Comparison of ENCODE assay signal across 8 cellular contexts in the genomic region with DNA sequence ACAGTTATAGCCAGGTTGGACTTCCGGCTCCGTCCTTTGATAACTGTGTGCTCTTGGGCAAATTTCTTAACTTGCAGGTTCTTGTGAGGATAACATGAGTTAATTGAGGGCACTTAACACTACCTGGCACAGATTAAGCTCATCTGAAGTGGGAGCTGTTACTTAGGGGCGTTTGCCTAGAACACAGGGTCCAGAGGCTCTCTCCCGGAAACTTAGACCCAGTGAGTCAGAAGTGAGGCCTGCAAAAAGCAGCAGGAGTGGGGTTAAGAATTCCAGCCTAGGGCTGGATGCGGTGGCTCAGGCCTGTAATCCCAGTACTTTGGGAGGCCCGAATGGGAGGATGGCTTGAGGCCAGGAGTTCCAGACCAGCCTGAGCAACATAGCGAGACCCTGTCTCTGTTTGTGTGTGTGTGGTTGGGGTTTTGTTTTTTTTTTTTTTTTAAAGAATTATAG. TPM values are rescaled to one million over a fixed set of nuclear protein-coding genes. Genes with fewer than 3 reads are reported as not detected.
A peak's percentile ranks its signal among the peaks of the same experiment; 100 is the strongest.
DNase-seq lines count a peak whose midpoint lies in the region; ATAC-seq and TF ChIP-seq lines count a peak whose summit lies in the region.

No MANE protein-coding gene starts in this region.

- H3K27me3 ChIP-seq in kidney epithelial cell (ENCODE audit: control insufficient read depth, insufficient read depth, low read length): no peaks in the 10 kb centered on the region
- no peaks in the 10 kb centered on the region for H3K27me3 ChIP-seq in H7 (ENCODE audit: control insufficient read depth, insufficient read depth, low read length)

- DNase-seq in T-helper 1 cell (no peak), kidney epithelial cell (ENCODE audit: low read depth) (no peak), H7 (no peak)
- no peak for DNase-seq in stimulated activated CD4-positive, alpha-beta T cell treated with anti-CD3 and anti-CD28 coated beads, Interleukin-4, amount 100 ng/mL, for 4 hours

- H3K27ac Mint-ChIP-seq in T-helper 1 cell treated with Interleukin-12 subunit alpha and Interleukin-12 subunit beta and Interleukin-4 antibody, amounts not matched to agents 30 μg/mL and 1 μg/mL, for 36 hours: peak overlapping the region; percentile 92
- H3K27ac Mint-ChIP-seq in activated naive CD8-positive, alpha-beta T cell: peak overlapping the region; percentile 91

- H3K9me3 Mint-ChIP-seq in T-helper 1 cell treated with Interleukin-12 subunit alpha and Interleukin-12 subunit beta and Interleukin-4 antibody, amounts not matched to agents 30 μg/mL and 1 μg/mL, for 36 hours: no peaks in the 10 kb centered on the region
- H3K9me3 Mint-ChIP-seq in activated naive CD8-positive, alpha-beta T cell (ENCODE audit: low read depth): no peaks in the 10 kb centered on the region

- peaks cover 36% of the 10 kb centered on the region for H3K36me3 Mint-ChIP-seq in T-helper 1 cell treated with Interleukin-12 subunit alpha and Interleukin-12 subunit beta and Interleukin-4 antibody, amounts not matched to agents 30 μg/mL and 1 μg/mL, for 36 hours (ENCODE audit: low read depth)
- H3K36me3 Mint-ChIP-seq in activated naive CD8-positive, alpha-beta T cell: peaks cover 5% of the 10 kb centered on the region

- H3K4me3 Mint-ChIP-seq in T-helper 1 cell treated with Interleukin-12 subunit alpha and Interleukin-12 subunit beta and Interleukin-4 antibody, amounts not matched to agents 30 μg/mL and 1 μg/mL, for 36 hours: peak overlapping the region; percentile 98
- H3K4me3 Mint-ChIP-seq in activated naive CD8-positive, alpha-beta T cell: peak overlapping the region; percentile 95

- no peak for ATAC-seq in GM21619 (IDR thresholded peaks at IDR 0.05; ENCODE audit: unreplicated experiment)

- peaks cover 59% of the 10 kb centered on the region for H3K4me1 Mint-ChIP-seq in T-helper 1 cell treated with Interleukin-12 subunit alpha and Interleukin-12 subunit beta and Interleukin-4 antibody, amounts not matched to agents 30 μg/mL and 1 μg/mL, for 36 hours (ENCODE audit: low read depth)
- H3K4me1 Mint-ChIP-seq in activated naive CD8-positive, alpha-beta T cell (ENCODE audit: low read depth): peaks cover 76% of the 10 kb centered on the region

- H3K4me3 ChIP-seq in kidney epithelial cell (ENCODE audit: low read depth, low read length) (peak overlapping the region; percentile 48), H7 (ENCODE audit: insufficient read depth, low read depth, low read length) (no peak overlapping the region)

- H3K27me3 Mint-ChIP-seq in T-helper 1 cell treated with Interleukin-12 subunit alpha and Interleukin-12 subunit beta and Interleukin-4 antibody, amounts not matched to agents 30 μg/mL and 1 μg/mL, for 36 hours (ENCODE audit: low read depth): no peaks in the 10 kb centered on the region
- no peaks in the 10 kb centered on the region for H3K27me3 Mint-ChIP-seq in activated naive CD8-positive, alpha-beta T cell

- no peaks in the 10 kb centered on the region for H3K36me3 ChIP-seq in kidney epithelial cell (ENCODE audit: control insufficient read depth, insufficient read depth, low read length)
- H3K36me3 ChIP-seq in H7 (replicated peaks; ENCODE audit: control insufficient read depth, insufficient read depth, low read length): peaks cover 15% of the 10 kb centered on the region

- H3K27ac ChIP-seq in temporal lobe (ENCODE audit: low read depth, low read length): peak overlapping the region; percentile 59

- no peak for TF ChIP-seq CTCF in kidney epithelial cell (IDR thresholded peaks at IDR 0.05; ENCODE audit: insufficient read depth, low read length, poor library complexity, severe bottlenecking)

RNA-seq across cellular contexts. Expression of a gene that starts 1.4 kb away (rescaled TPM):
- total RNA-seq in kidney epithelial cell: 194 and 209 TPM in 2 replicates
- 3.9 TPM for total RNA-seq in temporal lobe
- total RNA-seq in H7 (2014; rRNA removed; shearing (Covaris generic)): 7.0 and 22.0 TPM in 2 replicates

RNA-seq across cellular contexts. Expression of a gene that starts 5.7 kb away (rescaled TPM):
- total RNA-seq in kidney epithelial cell: 40.1 and 53.9 TPM in 2 replicates
- 9.8 TPM for total RNA-seq in temporal lobe
- total RNA-seq in H7 (2014; rRNA removed; shearing (Covaris generic)): 62.1 and 67.1 TPM in 2 replicates

RNA-seq across cellular contexts. Expression of a gene that starts 9.7 kb away (rescaled TPM):
- 0.27 and 0.29 TPM in 2 replicates for total RNA-seq in kidney epithelial cell
- total RNA-seq in temporal lobe: 21.9 TPM
- 1.8 and 5.6 TPM in 2 replicates for total RNA-seq in H7 (2014; rRNA removed; shearing (Covaris generic))

RNA-seq across cellular contexts. Expression of a gene that starts 15.4 kb away (rescaled TPM):
- total RNA-seq in kidney epithelial cell (164 and 200 TPM in 2 replicates), temporal lobe (246 TPM)
- total RNA-seq in H7 (2014; rRNA removed; shearing (Covaris generic)): 496 and 509 TPM in 2 replicates

RNA-seq across cellular contexts. Expression of a gene that starts 31.1 kb away (rescaled TPM):
- 24.2 and 27.5 TPM in 2 replicates for total RNA-seq in kidney epithelial cell
- 24.3 TPM for total RNA-seq in temporal lobe
- 202 and 205 TPM in 2 replicates for total RNA-seq in H7 (2014; rRNA removed; shearing (Covaris generic))
